Comparison of ENCODE assay signal across 8 cellular contexts in the genomic region with DNA sequence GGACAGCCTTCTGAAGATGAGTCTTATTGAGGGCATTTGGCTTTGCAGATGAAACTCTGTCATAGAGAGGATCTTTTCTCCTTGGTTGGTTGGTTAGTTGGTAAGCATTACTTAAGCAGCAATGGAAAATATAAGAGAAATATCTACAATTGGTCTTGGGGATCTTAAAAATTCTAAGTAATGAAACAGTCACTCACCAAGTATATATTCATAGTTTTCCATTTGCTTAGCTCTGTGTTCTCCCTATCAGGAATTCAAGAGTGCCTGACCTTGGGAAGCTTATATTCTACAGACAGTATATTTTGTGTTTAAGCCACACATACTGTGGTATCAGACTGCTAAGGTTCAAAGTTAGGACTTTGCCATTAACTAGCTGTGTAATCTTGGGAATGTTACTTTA. TPM values are rescaled to one million over a fixed set of nuclear protein-coding genes. Genes with fewer than 3 reads are reported as not detected.
"Had no signal": no experiment of that assay in that cellular context is flagged by ENCODE, and none has a peak within 500 bp of the region (broad histone marks: within the 10 kb centered on the region; RNA-seq: fewer than 3 reads in every experiment).

TSS of gene OR5AU1 (minus strand) at position 101 of the 400 bp plus-strand sequence. CDS start 191 bp downstream, outside the sequence.

- H3K27ac Mint-ChIP-seq: IgD-negative memory B cell had no signal

- H3K4me3 ChIP-seq: GM23248 had no signal

- H3K9ac ChIP-seq: GM23248 had no signal

- H3K27ac ChIP-seq: GM23248 had no signal

- H2AFZ ChIP-seq: GM23248 had no signal

- H3K4me3 Mint-ChIP-seq: IgD-negative memory B cell had no signal

- H3K9me3 Mint-ChIP-seq: IgD-negative memory B cell had no signal

- H3K4me1 Mint-ChIP-seq: IgD-negative memory B cell had no signal

- DNase-seq: GM23248, GOT3, H7, HCEC 1CT, KG1 had no signal

RNA-seq across cellular contexts. Expression of gene OR5AU1, which starts in this region (rescaled TPM):
- total RNA-seq: GM23248, H4, H7, HT-29 had no signal
- polyA plus RNA-seq: GM23248, IgD-negative memory B cell had no signal
